In genomic region chr2:207073791-207074678, GRCh38 we compare ENCODE assay signal across 7 cellular contexts.
DNase-seq lines count a peak whose midpoint lies in the region; ATAC-seq and TF ChIP-seq lines count a peak whose summit lies in the region.

No MANE protein-coding gene starts in this region.

- peak; percentile 41 for ATAC-seq in GM21423 (IDR thresholded peaks at IDR 0.05; ENCODE audit: unreplicated experiment)
- ATAC-seq in thoracic aorta (ENCODE audit: insufficient number of reproducible peaks, low FRiP score, low read depth): no peak

- H3K4me3 ChIP-seq in adrenal gland (peak overlapping the region in 1 of 4 donors; percentile 5), muscle layer of colon (ENCODE audit: low read depth in 1 of 2, low read length in 2 of 2) (no peak overlapping the region), thoracic aorta (peak overlapping the region; percentile 39)

- H3K27ac Mint-ChIP-seq in progenitor cell of endocrine pancreas: no peak overlapping the region

- no peak for TF ChIP-seq POLR2A in adrenal gland (IDR thresholded peaks at IDR 0.05)

- no peak for TF ChIP-seq CTCF in adrenal gland (IDR thresholded peaks at IDR 0.05)
- TF ChIP-seq CTCF in thoracic aorta (IDR thresholded peaks at IDR 0.05): no peak
- no peak for TF ChIP-seq CTCF in progenitor cell of endocrine pancreas (IDR thresholded peaks at IDR 0.05; ENCODE audit: unreplicated experiment)

- WGBS in adrenal gland, 4 donors: 17 to 24% (median 20%) methylated on average over 12 of the region's 12 CpGs

- H3K36me3 ChIP-seq in adrenal gland (replicated peaks in 1 of 2): peaks cover 0 to 6% of the 10 kb centered on the region in 2 donors
- no peaks in the 10 kb centered on the region for H3K36me3 ChIP-seq in muscle layer of colon (ENCODE audit: insufficient read depth, low read length)
- H3K36me3 ChIP-seq in thoracic aorta: peaks cover 2% of the 10 kb centered on the region

- H3K9ac ChIP-seq in muscle layer of colon (ENCODE audit: low read length): no peak overlapping the region

- intact Hi-C loops in adrenal gland (cut with DNase I): no loop called here

- DNase-seq in NCI-H524 treated with DMSO at 0.1 percent for 48 hours (lab: John Stamatoyannopoulos, UW): peak; percentile 0
- peak in 4 of 7 donors; percentile 20 to 65 (median 34) for DNase-seq in adrenal gland
- no peak for DNase-seq in thoracic aorta (ENCODE audit: low spot score)
- no peak for DNase-seq in progenitor cell of endocrine pancreas (ENCODE audit: low spot score, unreplicated experiment)
- no peak for DNase-seq in NCI-H1436 (lab: John Stamatoyannopoulos, UW)

- peaks cover 4% of the 10 kb centered on the region for H3K36me3 Mint-ChIP-seq in progenitor cell of endocrine pancreas (ENCODE audit: insufficient read depth)

- H3K4me3 Mint-ChIP-seq in progenitor cell of endocrine pancreas (ENCODE audit: low read depth): no peak overlapping the region

- peaks cover 17% of the 10 kb centered on the region for H3K4me1 Mint-ChIP-seq in progenitor cell of endocrine pancreas (ENCODE audit: low read depth)

- H3K4me1 ChIP-seq in adrenal gland (replicated peaks in 1 of 2) (peaks cover 0 to 17% of the 10 kb centered on the region in 2 donors), muscle layer of colon (ENCODE audit: insufficient read depth, low read length) (peaks cover 9% of the 10 kb centered on the region), thoracic aorta (ENCODE audit: control insufficient read depth in 1 of 2, low read depth in 2 of 2) (peaks cover 14 to 19% of the 10 kb centered on the region in 2 donors)

- H3K9me3 Mint-ChIP-seq in progenitor cell of endocrine pancreas (ENCODE audit: low read depth): no peaks in the 10 kb centered on the region

- H3K9me3 ChIP-seq in adrenal gland (replicated peaks in 1 of 3) (no peaks in the 10 kb centered on the region), muscle layer of colon (ENCODE audit: low read length) (no peaks in the 10 kb centered on the region), thoracic aorta (no peaks in the 10 kb centered on the region)

- no peaks in the 10 kb centered on the region for H3K27me3 ChIP-seq in adrenal gland
- no peaks in the 10 kb centered on the region for H3K27me3 ChIP-seq in muscle layer of colon (ENCODE audit: control insufficient read depth in 1 of 2, insufficient read depth in 2 of 2, low read length in 2 of 2)
- no peaks in the 10 kb centered on the region for H3K27me3 ChIP-seq in thoracic aorta (replicated peaks; ENCODE audit: insufficient read depth)

- H3K27ac ChIP-seq in adrenal gland (peak overlapping the region in 3 of 5 donors; percentile 13 to 61 (median 30)), muscle layer of colon (ENCODE audit: low read depth, low read length) (peak overlapping the region; percentile 14), thoracic aorta (peak overlapping the region in 1 of 2 donors; percentile 40)

- no peaks in the 10 kb centered on the region for H3K27me3 Mint-ChIP-seq in progenitor cell of endocrine pancreas

Comparison
In these comparisons a context has a peak if more than half of its experiments do, and no peak if none do; other contexts are left out.
1. DNase-seq: peak in NCI-H524 treated with DMSO at 0.1 percent for 48 hours (single experiment) and adrenal gland (4 of 7); none in thoracic aorta (single experiment), progenitor cell of endocrine pancreas (single experiment) and NCI-H1436 (single experiment).